Comparison of ENCODE assay signal across 25 cellular contexts in the genomic region with DNA sequence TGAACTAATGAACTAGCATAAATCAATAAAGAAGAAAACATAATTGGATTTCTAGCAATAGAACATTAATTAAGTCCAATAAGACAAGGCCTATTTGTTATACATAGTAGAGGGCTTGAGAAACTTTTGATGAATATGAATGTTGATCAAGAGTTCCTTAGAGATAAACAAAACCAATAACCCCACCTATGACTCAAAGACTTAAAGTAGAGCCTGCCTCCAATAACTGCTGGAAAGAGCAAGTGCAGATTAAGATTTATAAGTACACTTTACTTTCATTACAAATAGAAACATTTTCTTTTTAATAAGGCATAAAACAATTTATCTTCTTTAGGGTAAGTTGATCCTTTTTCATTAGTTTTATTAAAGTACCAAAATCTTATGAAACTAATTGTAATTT.
"Had no signal": no experiment of that assay in that cellular context is flagged by ENCODE, and none has a peak within 500 bp of the region (broad histone marks: within the 10 kb centered on the region; RNA-seq: fewer than 3 reads in every experiment).

No MANE protein-coding gene starts in this region.

- H3K4me3 Mint-ChIP-seq: activated CD8-positive, alpha-beta T cell treated with anti-CD3 and anti-CD28 coated beads for 36 hours; activated naive CD4-positive, alpha-beta T cell treated with anti-CD3 and anti-CD28 coated beads, Interleukin-2, amount 10 ng/mL, durations not matched to agents 7 days and 5 days; activated naive CD8-positive, alpha-beta T cell treated with anti-CD3 and anti-CD28 coated beads for 36 hours; activated T-cell treated with anti-CD3 and anti-CD28 coated beads, Interleukin-2, amount 50 U/mL, for 72 hours; T-helper 1 cell treated with Interleukin-12 subunit alpha and Interleukin-12 subunit beta and Interleukin-4 antibody, amounts not matched to agents 30 μg/mL and 1 μg/mL, for 36 hours had no signal

- H3K27me3 Mint-ChIP-seq: activated CD8-positive, alpha-beta T cell treated with anti-CD3 and anti-CD28 coated beads for 36 hours had no signal

- H3K36me3 ChIP-seq: adrenal gland, breast epithelium, SJCRH30 had no signal

- DNase-seq: activated CD4-positive, alpha-beta T cell treated with anti-CD3 and anti-CD28 coated beads for 4 hours; activated CD8-positive, alpha-beta memory T cell treated with anti-CD3 and anti-CD28 coated beads, Interleukin-2, amount 50 U/mL, for 4 hours; activated CD8-positive, alpha-beta T cell treated with anti-CD3 and anti-CD28 coated beads for 36 hours; activated gamma-delta T cell treated with Interleukin-2 at 50 U/mL for 16 hours; activated naive CD4-positive, alpha-beta T cell treated with anti-CD3 and anti-CD28 coated beads, Interleukin-2, amount 10 ng/mL, durations not matched to agents 7 days and 5 days; activated naive CD8-positive, alpha-beta T cell treated with anti-CD3 and anti-CD28 coated beads for 36 hours; activated T-cell treated with anti-CD3 and anti-CD28 coated beads, Interleukin-2, amount 50 U/mL, for 72 hours; adrenal gland; aorta; MM.1S; NCI-H1105; NCI-H1436; NCI-H1694 treated with DMSO at 0.1 percent for 48 hours; NCI-H2029 treated with DMSO at 0.1 percent for 48 hours; NCI-H510A treated with DMSO at 0.1 percent for 48 hours; NK-92 treated with Interleukin-12 subunit alpha and Interleukin-12 subunit beta, amount 100 ng/mL, for 24 hours; OCI-M1; Right ventricle myocardium superior; SJCRH30 had no signal

- H3K4me1 Mint-ChIP-seq: activated naive CD4-positive, alpha-beta T cell treated with anti-CD3 and anti-CD28 coated beads, Interleukin-2, amount 10 ng/mL, durations not matched to agents 7 days and 5 days had no signal

- H3K36me3 Mint-ChIP-seq: activated naive CD4-positive, alpha-beta T cell treated with anti-CD3 and anti-CD28 coated beads, Interleukin-2, amount 10 ng/mL, durations not matched to agents 7 days and 5 days; activated naive CD8-positive, alpha-beta T cell treated with anti-CD3 and anti-CD28 coated beads for 36 hours had no signal

- H3K9me3 ChIP-seq: adrenal gland, breast epithelium, SJCRH30 had no signal

- H3K27ac Mint-ChIP-seq: activated CD8-positive, alpha-beta T cell treated with anti-CD3 and anti-CD28 coated beads for 36 hours; activated naive CD4-positive, alpha-beta T cell treated with anti-CD3 and anti-CD28 coated beads, Interleukin-2, amount 10 ng/mL, durations not matched to agents 7 days and 5 days; activated naive CD8-positive, alpha-beta T cell treated with anti-CD3 and anti-CD28 coated beads for 36 hours; activated T-cell treated with anti-CD3 and anti-CD28 coated beads, Interleukin-2, amount 50 U/mL, for 72 hours; activated T-helper 2 cell treated with anti-CD3 and anti-CD28 coated beads, Interferon-gamma antibody, Interleukin-2, Interleukin-4, amounts not matched to agents 10 μg/mL and 5 μg/mL and 100 μg/mL, durations not matched to agents 14 hours and 24 hours and 36 hours; T-helper 1 cell treated with Interleukin-12 subunit alpha and Interleukin-12 subunit beta and Interleukin-4 antibody, amounts not matched to agents 30 μg/mL and 1 μg/mL, for 36 hours had no signal

- ATAC-seq: activated CD4-positive, CD25-positive, alpha-beta regulatory T cell treated with anti-CD3 and anti-CD28 coated beads, Interleukin-2, amount 50 U/mL, for 24 hours; activated CD8-positive, alpha-beta T cell treated with anti-CD3 and anti-CD28 coated beads for 36 hours; activated T-cell treated with anti-CD3 and anti-CD28 coated beads, Interleukin-2, amount 50 U/mL, for 72 hours; Panc1 had no signal

- H3K4me3 ChIP-seq: adrenal gland, breast epithelium, SJCRH30 had no signal

- H3K4me1 ChIP-seq: adrenal gland, breast epithelium, SJCRH30 had no signal

- H3K9me3 Mint-ChIP-seq: activated CD8-positive, alpha-beta T cell treated with anti-CD3 and anti-CD28 coated beads for 36 hours; activated naive CD4-positive, alpha-beta T cell treated with anti-CD3 and anti-CD28 coated beads, Interleukin-2, amount 10 ng/mL, durations not matched to agents 7 days and 5 days; activated naive CD8-positive, alpha-beta T cell treated with anti-CD3 and anti-CD28 coated beads for 36 hours; activated T-helper 2 cell treated with anti-CD3 and anti-CD28 coated beads, Interferon-gamma antibody, Interleukin-2, Interleukin-4, amounts not matched to agents 10 μg/mL and 5 μg/mL and 100 μg/mL, durations not matched to agents 14 hours and 24 hours and 36 hours; T-helper 1 cell treated with Interleukin-12 subunit alpha and Interleukin-12 subunit beta and Interleukin-4 antibody, amounts not matched to agents 30 μg/mL and 1 μg/mL, for 36 hours had no signal

- H3K27ac ChIP-seq: RWPE1, SJCRH30 had no signal

- H3K27me3 ChIP-seq: adrenal gland, breast epithelium, SJCRH30 had no signal
